ENCODE assay signal across 13 cellular contexts in the genomic region with DNA sequence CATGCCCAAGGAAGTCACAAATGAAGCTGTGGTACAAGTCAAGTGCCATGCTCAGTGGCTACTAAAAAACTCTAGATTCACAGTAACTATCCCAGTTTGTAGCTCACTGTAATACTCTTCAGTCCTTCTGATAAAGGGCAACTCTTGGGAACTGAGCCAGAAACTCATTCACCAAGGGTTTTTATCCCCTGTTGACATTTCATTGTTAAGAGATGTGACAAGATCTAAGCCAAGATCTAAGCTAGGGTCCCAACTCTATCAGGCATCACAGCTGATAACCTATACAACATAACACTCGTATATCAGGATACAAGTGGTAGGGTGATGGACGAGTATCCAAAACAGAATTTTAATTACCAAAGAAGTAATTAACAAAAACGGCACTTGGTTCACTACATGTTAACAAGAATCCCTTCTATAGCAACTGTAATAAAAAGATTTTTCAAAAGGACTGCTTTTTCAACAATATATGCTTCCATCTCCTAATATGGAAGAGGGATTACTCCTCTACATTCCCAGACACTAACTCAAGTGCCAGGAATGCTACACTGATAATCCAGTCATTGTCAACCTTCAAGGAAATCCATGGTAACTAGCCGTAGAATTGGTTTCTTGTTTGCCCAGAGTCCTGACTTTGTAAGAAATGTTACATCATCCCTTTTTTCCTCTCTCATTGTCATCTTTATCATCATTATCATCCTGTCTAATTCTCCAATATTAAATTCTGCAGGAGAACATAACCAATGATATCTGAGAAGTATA.
DNase-seq lines count a peak whose midpoint lies in the region; ATAC-seq and TF ChIP-seq lines count a peak whose summit lies in the region.
"Had no signal": no experiment of that assay in that cellular context is flagged by ENCODE, and none has a peak within 500 bp of the region (broad histone marks: within the 10 kb centered on the region; RNA-seq: fewer than 3 reads in every experiment).

No MANE protein-coding gene starts in this region.

- H3K9me3 ChIP-seq in HAP-1 (no peaks in the 10 kb centered on the region), hepatocyte (ENCODE audit: low read depth) (peaks cover 5% of the 10 kb centered on the region)
- H3K9me3 ChIP-seq: adrenal gland had no signal

- H3K4me1 ChIP-seq in HAP-1 = peaks cover 47% of the 10 kb centered on the region
- peaks cover 9% of the 10 kb centered on the region for H3K4me1 ChIP-seq in hepatocyte (ENCODE audit: insufficient read depth)

- no peak overlapping the region for H3K4me2 ChIP-seq in hepatocyte

- H3K27ac ChIP-seq in hepatocyte = peak overlapping the region; percentile 71

- TF ChIP-seq CTCF in hepatocyte (IDR thresholded peaks at IDR 0.05; ENCODE audit: poor library complexity) = no peak

- DNase-seq in ACHN = peak; percentile 41
- peak; percentile 64 to 94 for DNase-seq in HAP-1 (ENCODE audit: low spot score in 2 of 2)
- peak; percentile 88 for DNase-seq in astrocyte of the hippocampus (ENCODE audit: low read depth, low spot score)
- peak; percentile 38 for DNase-seq in hepatocyte (ENCODE audit: low spot score)
- no peak for DNase-seq in T-helper 1 cell
- no peak for DNase-seq in HT-29 (ENCODE audit: low spot score)
- no peak for DNase-seq in NCI-H1092 (lab: John Stamatoyannopoulos, UW)
- DNase-seq: activated CD4-positive, alpha-beta T cell treated with anti-CD3 and anti-CD28 coated beads, Interleukin-2, amount 10 ng/mL, durations not matched to agents 7 days and 5 days; CD4-positive, CD25-positive, alpha-beta regulatory T cell; NCI-H1105; stimulated activated CD4-positive, alpha-beta T cell treated with anti-CD3 and anti-CD28 coated beads, Interleukin-4, amount 100 ng/mL, for 1 hour had no signal

- no peaks in the 10 kb centered on the region for H3K9me2 ChIP-seq in hepatocyte (replicated peaks; ENCODE audit: insufficient read depth)

- in situ Hi-C loops in ACHN (cut with HindIII; ENCODE audit: low pct_ligation_motif_present, low pct_unique_long_range_greater_than_20kb, low sequenced_read_pairs) (no loop called here), HAP-1 (cut with MboI; ENCODE audit: low sequenced_read_pairs) (no loop called here)

- H3K36me3 ChIP-seq in HAP-1 (replicated peaks) = no peaks in the 10 kb centered on the region
- no peaks in the 10 kb centered on the region for H3K36me3 ChIP-seq in hepatocyte (replicated peaks; ENCODE audit: insufficient read depth, low read depth)
- H3K36me3 ChIP-seq: adrenal gland had no signal

- no peak for ATAC-seq in HG03025 (IDR thresholded peaks at IDR 0.05; ENCODE audit: low FRiP score, unreplicated experiment)

- WGBS in hepatocyte (ENCODE audit: low lambda C conversion rate, missing lambda C conversion rate) = 62% methylated on average over 4 of the region's 4 CpGs

- H3K79me2 ChIP-seq in hepatocyte = peaks cover 33% of the 10 kb centered on the region

- H3K4me3 ChIP-seq in HAP-1 (no peak overlapping the region), hepatocyte (no peak overlapping the region)
- H3K4me3 ChIP-seq: adrenal gland had no signal

- H3K27me3 ChIP-seq in HAP-1 (ENCODE audit: low read depth) (no peaks in the 10 kb centered on the region), hepatocyte (no peaks in the 10 kb centered on the region)
- H3K27me3 ChIP-seq: adrenal gland had no signal

- no peak overlapping the region for H2AFZ ChIP-seq in hepatocyte

- no peaks in the 10 kb centered on the region for H4K20me1 ChIP-seq in hepatocyte (ENCODE audit: insufficient read depth, poor library complexity, severe bottlenecking)

Comparison
In these comparisons a context has a peak if more than half of its experiments do, and no peak if none do; other contexts are left out.
1. DNase-seq: peak in ACHN (single experiment), HAP-1 (2 of 2), astrocyte of the hippocampus (single experiment) and hepatocyte (single experiment); none in T-helper 1 cell (0 of 5), HT-29 (single experiment) and NCI-H1092 (single experiment).